Comparison of ENCODE assay signal across 8 cellular contexts in the genomic region with DNA sequence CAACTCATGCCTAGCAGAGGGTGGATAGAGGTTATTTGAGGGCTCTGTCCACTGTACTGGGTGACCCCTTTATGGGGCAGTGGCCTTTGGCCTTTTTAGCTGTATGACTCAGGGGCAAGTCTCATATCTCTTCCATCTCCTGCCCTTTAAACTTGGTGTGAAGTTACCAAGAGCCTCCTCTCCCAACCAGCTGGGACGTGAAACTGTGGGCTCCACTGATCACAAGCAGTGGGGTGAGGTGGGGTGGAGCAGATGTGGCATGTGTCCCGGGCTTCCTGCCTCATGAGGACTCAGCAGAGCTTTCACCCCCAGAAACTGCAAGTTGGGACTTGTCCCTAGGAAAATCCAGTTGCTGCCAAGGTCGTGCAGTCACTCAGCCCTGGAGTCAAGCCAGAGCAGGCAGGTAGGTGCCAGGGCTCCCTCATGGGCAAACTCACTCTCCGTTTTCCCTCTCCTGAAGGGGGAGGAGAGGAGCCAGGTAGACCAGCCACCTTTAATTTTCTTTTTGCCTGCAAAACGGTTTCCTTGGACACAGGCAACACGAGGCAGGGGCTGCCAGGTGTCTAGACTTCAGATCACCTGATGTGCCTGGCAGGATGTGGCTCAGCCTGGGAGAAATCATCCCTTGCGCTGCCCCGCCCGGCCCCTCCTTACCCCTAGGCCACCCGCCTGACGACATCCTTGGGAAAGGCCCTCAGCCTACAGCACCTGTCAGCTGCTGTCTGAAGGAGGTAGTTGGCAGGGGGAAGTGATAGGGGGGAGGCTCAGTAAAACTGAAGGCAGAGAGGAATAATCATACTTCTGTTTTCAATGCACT. TPM values are rescaled to one million over a fixed set of nuclear protein-coding genes. Genes with fewer than 3 reads are reported as not detected.
A peak's percentile ranks its signal among the peaks of the same experiment; 100 is the strongest.
DNase-seq lines count a peak whose midpoint lies in the region; ATAC-seq and TF ChIP-seq lines count a peak whose summit lies in the region.

No MANE protein-coding gene starts in this region.

- TF ChIP-seq CTCF in heart right ventricle (IDR thresholded peaks at IDR 0.05) (no peak), WTC11 (IDR thresholded peaks at IDR 0.05) (no peak)

- peaks cover 37% of the 10 kb centered on the region for H3K36me3 Mint-ChIP-seq in WTC11

- peaks cover 28% of the 10 kb centered on the region for H3K27me3 Mint-ChIP-seq in WTC11 (ENCODE audit: low read depth)

- H2AK5ac ChIP-seq in neuronal stem cell (ENCODE audit: low read depth, low read length) = no peak overlapping the region

- peaks cover 31% of the 10 kb centered on the region for H3K4me1 Mint-ChIP-seq in WTC11

- H3K23ac ChIP-seq in neuronal stem cell (ENCODE audit: low read depth, low read length, poor library complexity) = no peak overlapping the region

- H3K9me3 ChIP-seq in heart right ventricle (no peaks in the 10 kb centered on the region), neuronal stem cell (replicated peaks in 1 of 2; ENCODE audit: control insufficient read depth in 2 of 2, insufficient read depth in 1 of 2, low read depth in 1 of 2, low read length in 2 of 2) (peaks cover 0 to 4% of the 10 kb centered on the region in 2 donors)

- POLR2A ChIA-PET in WTC11 (lab: Charles Lee) = no interaction called here

- H2AFZ ChIP-seq in neuronal stem cell (ENCODE audit: low read length) = no peak overlapping the region

- H4K91ac ChIP-seq in neuronal stem cell (ENCODE audit: low read depth, low read length, poor library complexity) = no peak overlapping the region

- no peak overlapping the region for H3K4ac ChIP-seq in neuronal stem cell (ENCODE audit: low read length)

- intact Hi-C loops in heart right ventricle (cut with DNase I) = loop anchor here in 6 of 10 donors (5.0 to 10.0 kb wide), 5 partner anchors 60 to 258 kb away; no protein-coding TSS in a partner anchor
- intact Hi-C loops in Right ventricle myocardium inferior (cut with DNase I) = loop anchor here (5.0 kb wide), 2 partner anchors 135 to 240 kb away; a partner anchor contains a TSS
- intact Hi-C loops in posterior vena cava (cut with DNase I) = loop anchor here in 1 of 2 donors (5.0 kb wide), 2 partner anchors 45 to 60 kb away; no protein-coding TSS in a partner anchor

- 61 to 64% methylated on average over 10 to 11 of the region's 11 CpGs for WGBS in heart right ventricle, 2 donors
- WGBS in neuronal stem cell (ENCODE audit: extremely low coverage in 2 of 2, insufficient read length in 2 of 2, insufficient replicate concordance in 1 of 2), 2 donors = no CpG with 5 or more reads among the region's 11 CpGs

- no peak overlapping the region for H3K4me2 ChIP-seq in neuronal stem cell (ENCODE audit: insufficient read depth, low read length, poor library complexity, severe bottlenecking)

- H4K8ac ChIP-seq in neuronal stem cell (ENCODE audit: low read depth, low read length) = no peak overlapping the region

- H3K27me3 ChIP-seq in heart right ventricle (no peaks in the 10 kb centered on the region), neuronal stem cell (ENCODE audit: control insufficient read depth in 3 of 3, insufficient read depth in 3 of 3, low read depth in 1 of 3, low read length in 3 of 3) (peaks cover 0 to 17% (median 0%) of the 10 kb centered on the region in 3 experiments)

- no peaks in the 10 kb centered on the region for H3K9me3 Mint-ChIP-seq in WTC11

- peaks cover 24% of the 10 kb centered on the region for H3K79me1 ChIP-seq in neuronal stem cell (ENCODE audit: low read depth, low read length)

- peaks cover 9 to 71% (median 51%) of the 10 kb centered on the region in 9 donors for H3K4me1 ChIP-seq in heart right ventricle
- H3K4me1 ChIP-seq in neuronal stem cell (ENCODE audit: control insufficient read depth in 2 of 2, insufficient read depth in 1 of 2, low read depth in 1 of 2, low read length in 2 of 2) = peaks cover 14 to 19% of the 10 kb centered on the region in 2 donors

- H3K9ac ChIP-seq in neuronal stem cell (ENCODE audit: low read depth, low read length, poor library complexity) = no peak overlapping the region

- no peak for ATAC-seq in heart right ventricle
- no peak for ATAC-seq in Right ventricle myocardium inferior
- no peak for ATAC-seq in WTC11
- no peak for ATAC-seq in GM19328 (IDR thresholded peaks at IDR 0.05; ENCODE audit: unreplicated experiment)

- no peak overlapping the region for H2BK5ac ChIP-seq in neuronal stem cell (ENCODE audit: low read length)

- H2BK120ac ChIP-seq in neuronal stem cell (ENCODE audit: low read depth, low read length) = no peak overlapping the region

- DNase-seq in heart right ventricle = peak; percentile 41 to 47
- no peak for DNase-seq in Right ventricle myocardium inferior (ENCODE audit: missing footprints)
- DNase-seq in NCI-H146 (lab: John Stamatoyannopoulos, UW) = peak; percentile 70
- DNase-seq in WTC11 (ENCODE audit: low spot score) = no peak
- DNase-seq in dermis blood vessel endothelial cell = peak; percentile 32
- no peak for DNase-seq in neuronal stem cell (ENCODE audit: low spot score)
- no peak for DNase-seq in posterior vena cava (ENCODE audit: low spot score)

- H2BK15ac ChIP-seq in neuronal stem cell (ENCODE audit: low read length) = no peak overlapping the region

- H3K27ac ChIP-seq in heart right ventricle = peak overlapping the region in 7 of 10 donors; percentile 12 to 69 (median 27)
- no peak overlapping the region for H3K27ac ChIP-seq in neuronal stem cell (replicated peaks; ENCODE audit: low read length)

- CTCF ChIA-PET in WTC11 (lab: Charles Lee) = interaction anchor here (0.9 to 1.5 kb wide), 3 partner anchors 16 to 77 kb away, joined by 4 to 5 read pairs (median 5); no protein-coding TSS in a partner anchor

- 0 out of 2 replicates have a peak overlapping the region, but pooled peaks have one; percentile 64 for H3K27ac Mint-ChIP-seq in WTC11

- H3K4me3 Mint-ChIP-seq in WTC11 = peak overlapping the region; percentile 50

- no peak overlapping the region for H3K14ac ChIP-seq in neuronal stem cell (ENCODE audit: low read length)

- peak overlapping the region; percentile 12 for H3K18ac ChIP-seq in neuronal stem cell (ENCODE audit: low read length)

- H3K36me3 ChIP-seq in heart right ventricle (peaks cover 0 to 59% (median 37%) of the 10 kb centered on the region in 9 donors), neuronal stem cell (replicated peaks in 1 of 2; ENCODE audit: control insufficient read depth in 2 of 2, insufficient read depth in 2 of 2, low read length in 2 of 2) (peaks cover 29 to 64% of the 10 kb centered on the region in 2 donors)

- H2BK12ac ChIP-seq in neuronal stem cell (ENCODE audit: low read length) = no peak overlapping the region

- no peak overlapping the region for H3K4me3 ChIP-seq in heart right ventricle
- no peak overlapping the region for H3K4me3 ChIP-seq in neuronal stem cell (ENCODE audit: low read length in 2 of 2)

TF ChIP-seq in WTC11, 78 proteins besides CTCF, POLR2A, EP300 and RAD21:
- TF ChIP-seq, protein P1, sequence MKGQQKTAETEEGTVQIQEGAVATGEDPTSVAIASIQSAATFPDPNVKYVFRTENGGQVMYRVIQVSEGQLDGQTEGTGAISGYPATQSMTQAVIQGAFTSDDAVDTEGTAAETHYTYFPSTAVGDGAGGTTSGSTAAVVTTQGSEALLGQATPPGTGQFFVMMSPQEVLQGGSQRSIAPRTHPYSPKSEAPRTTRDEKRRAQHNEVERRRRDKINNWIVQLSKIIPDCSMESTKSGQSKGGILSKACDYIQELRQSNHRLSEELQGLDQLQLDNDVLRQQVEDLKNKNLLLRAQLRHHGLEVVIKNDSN (CRISPR knock-in tag; IDR thresholded peaks at IDR 0.05) = peak; percentile 16; the same call in 1 of the 2 replicates
- TF ChIP-seq TCF7 (CRISPR knock-in tag; IDR thresholded peaks at IDR 0.05; ENCODE audit: low read depth) = no peak

RNA-seq across cellular contexts. Expression of a gene that starts 4.0 kb away (rescaled TPM):
- 100 to 1,000 TPM in 2 of 10 donors, 10 to 100 TPM in 8; 27.1 to 105 (median 61.2) TPM for total RNA-seq in heart right ventricle
- polyA plus RNA-seq in heart right ventricle = 100 to 1,000 TPM in 1 of 2 donors, 10 to 100 TPM in 1; 23.3 to 357 TPM
- total RNA-seq in Right ventricle myocardium inferior = 63.8 TPM
- 35.9 to 75.1 TPM (median 38.1 TPM) in 3 replicates for total RNA-seq in WTC11 (2021)
- total RNA-seq in dermis blood vessel endothelial cell = 141 and 189 TPM in 2 replicates
- polyA plus RNA-seq in neuronal stem cell (2013, experiment 1 of 2) = 54.0 TPM
- polyA plus RNA-seq in neuronal stem cell (2013, experiment 2 of 2) = 53.5 TPM
- 100 to 1,000 TPM in 1 of 2 donors, 10 to 100 TPM in 1; 87.4 to 195 TPM for total RNA-seq in posterior vena cava

RNA-seq across cellular contexts. Expression of a gene that starts 15.1 kb away (rescaled TPM):
- total RNA-seq in heart right ventricle = under 1 TPM in 4 of 10 donors, not detected in 6; 0.05 to 0.39 (median 0.06) TPM
- under 1 TPM; 0.03 to 0.15 TPM for polyA plus RNA-seq in heart right ventricle
- total RNA-seq in Right ventricle myocardium inferior = 0.08 TPM
- 0.07 to 0.11 TPM in 2 of 3 replicates, not detected in the other for total RNA-seq in WTC11 (2021)
- total RNA-seq in dermis blood vessel endothelial cell = under 0.01 TPM in 1 of 2 replicates, not detected in the other
- 0.01 TPM for polyA plus RNA-seq in neuronal stem cell (2013, experiment 1 of 2)
- 0.01 TPM for polyA plus RNA-seq in neuronal stem cell (2013, experiment 2 of 2)
- total RNA-seq in posterior vena cava = under 1 TPM; 0.33 to 0.42 TPM

Comparison
In these comparisons a context has a peak if more than half of its experiments do, and no peak if none do; other contexts are left out.
1. DNase-seq: peak in heart right ventricle (2 of 2), NCI-H146 (single experiment) and dermis blood vessel endothelial cell (single experiment); none in Right ventricle myocardium inferior (single experiment), WTC11 (single experiment), neuronal stem cell (single experiment) and posterior vena cava (single experiment).